Comparison of ENCODE assay signal across 26 cellular contexts in genomic region chr18:39911716-39912115, GRCh38.
"Had no signal": no experiment of that assay in that cellular context is flagged by ENCODE, and none has a peak within 500 bp of the region (broad histone marks: within the 10 kb centered on the region; RNA-seq: fewer than 3 reads in every experiment).

No MANE protein-coding gene starts in this region.

- DNase-seq: hippocampal formation; kidney; left colon; left lung; lower lobe of right lung; mesendoderm; naive B cell; natural killer cell; nephron progenitor cell; occipital lobe; right lobe of liver; stimulated activated CD4-positive, alpha-beta T cell treated with anti-CD3 and anti-CD28 coated beads, Interleukin-2, amount 100 ng/mL, for 24 hours; stimulated activated CD4-positive, alpha-beta T cell treated with anti-CD3 and anti-CD28 coated beads, Interleukin-4, amount 100 ng/mL, for 1 hour; stimulated activated naive B cell treated with anti-CD40 and anti-IgM and Interleukin-4, amounts not matched to agents 10 μg/mL and 1 μg/mL and 100 μg/mL, for 72 hours; stimulated activated naive CD8-positive, alpha-beta T cell treated with anti-CD3 and anti-CD28 coated beads, Interleukin-15, Interleukin-2, amounts not matched to agents 100 U/mL and 50 U/mL, for 24 hours; stomach; testis; thyroid gland; transverse colon; upper lobe of left lung had no signal

- H3K9me3 ChIP-seq: neutrophil, right lobe of liver, testis, thyroid gland, upper lobe of left lung, vagina had no signal

- H3K27ac ChIP-seq: left lung, lower lobe of right lung, neural progenitor cell, neutrophil, parathyroid adenoma, right atrium auricular region, right lobe of liver, stomach, testis, thyroid gland, transverse colon, upper lobe of left lung, vagina had no signal

- H3K9ac ChIP-seq: neural progenitor cell, parathyroid adenoma had no signal

- H3K4me3 ChIP-seq: left lung, lower lobe of right lung, neural progenitor cell, right atrium auricular region, right lobe of liver, smooth muscle cell, stomach, testis, thyroid gland, transverse colon, upper lobe of left lung, vagina had no signal

- ATAC-seq: left colon; left lung; lower lobe of right lung; natural killer cell; right lobe of liver; stimulated activated naive B cell treated with anti-CD40 and anti-IgM and Interleukin-4, amounts not matched to agents 10 μg/mL and 1 μg/mL and 100 μg/mL, for 72 hours; stimulated activated naive CD8-positive, alpha-beta T cell treated with anti-CD3 and anti-CD28 coated beads, Interleukin-15, Interleukin-2, amounts not matched to agents 100 U/mL and 50 U/mL, for 24 hours had no signal

- H3K4me2 ChIP-seq: neural progenitor cell, smooth muscle cell had no signal

- H3K36me3 ChIP-seq: left lung, lower lobe of right lung, neural progenitor cell, neutrophil, right atrium auricular region, right lobe of liver, stomach, thyroid gland, transverse colon, upper lobe of left lung, vagina had no signal

- H3K4me1 ChIP-seq: left lung, lower lobe of right lung, neural progenitor cell, parathyroid adenoma, right atrium auricular region, right lobe of liver, stomach, testis, thyroid gland, transverse colon, upper lobe of left lung, vagina had no signal

- H2AFZ ChIP-seq: neural progenitor cell, parathyroid adenoma had no signal

- H3K79me2 ChIP-seq: parathyroid adenoma had no signal

- H3K27me3 ChIP-seq: left lung, neural progenitor cell, neutrophil, right atrium auricular region, right lobe of liver, stomach, testis, thyroid gland, transverse colon, upper lobe of left lung, vagina had no signal
